Comparison of ENCODE assay signal across 2 cellular contexts in the genomic region with DNA sequence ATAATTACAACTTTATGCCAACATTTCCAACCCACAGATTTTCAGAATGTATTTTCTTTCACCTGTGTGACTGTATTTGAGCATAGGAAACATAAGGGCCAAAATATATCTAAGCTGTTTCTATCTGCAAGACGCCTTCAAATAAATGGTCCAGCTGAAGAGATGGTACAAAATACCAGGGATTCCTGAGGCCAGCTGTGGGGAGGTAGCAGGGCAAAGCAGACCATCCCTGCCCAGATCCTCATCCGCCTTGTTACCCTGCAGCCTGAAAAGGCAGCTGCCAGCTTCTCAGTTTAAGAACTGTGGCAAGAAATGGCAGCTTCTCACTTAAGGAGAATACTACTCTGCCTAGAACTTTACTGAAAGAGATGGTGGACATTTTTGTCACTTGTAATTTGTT.
TF ChIP-seq lines count a peak whose summit lies in the region.

No MANE protein-coding gene starts in this region.

TF ChIP-seq in A549, 52 proteins besides CTCF, POLR2A, EP300 and RAD21 (continued from another document):
- TF ChIP-seq MAX (IDR thresholded peaks at IDR 0.05), result no peak

TF ChIP-seq in WTC11, 78 proteins besides CTCF, POLR2A, EP300 and RAD21:
- TF ChIP-seq ATF6 (CRISPR knock-in tag; IDR thresholded peaks at IDR 0.05) (no peak), SOX15 (CRISPR knock-in tag; IDR thresholded peaks at IDR 0.05) (no peak), OVOL2 (CRISPR knock-in tag; IDR thresholded peaks at IDR 0.05; ENCODE audit: borderline replicate concordance) (no peak), SMAD4 (CRISPR knock-in tag; IDR thresholded peaks at IDR 0.05) (no peak), NFYB (CRISPR knock-in tag; conservative IDR thresholded peaks at IDR 0.05; ENCODE audit: low read depth) (no peak), ZNF219 (CRISPR knock-in tag; IDR thresholded peaks at IDR 0.05; ENCODE audit: borderline replicate concordance) (no peak), AR (CRISPR knock-in tag; IDR thresholded peaks at IDR 0.05) (no peak)
- TF ChIP-seq, protein P1, sequence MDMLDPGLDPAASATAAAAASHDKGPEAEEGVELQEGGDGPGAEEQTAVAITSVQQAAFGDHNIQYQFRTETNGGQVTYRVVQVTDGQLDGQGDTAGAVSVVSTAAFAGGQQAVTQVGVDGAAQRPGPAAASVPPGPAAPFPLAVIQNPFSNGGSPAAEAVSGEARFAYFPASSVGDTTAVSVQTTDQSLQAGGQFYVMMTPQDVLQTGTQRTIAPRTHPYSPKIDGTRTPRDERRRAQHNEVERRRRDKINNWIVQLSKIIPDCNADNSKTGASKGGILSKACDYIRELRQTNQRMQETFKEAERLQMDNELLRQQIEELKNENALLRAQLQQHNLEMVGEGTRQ (CRISPR knock-in tag; IDR thresholded peaks at IDR 0.05), result no peak
- TF ChIP-seq, protein P2, sequence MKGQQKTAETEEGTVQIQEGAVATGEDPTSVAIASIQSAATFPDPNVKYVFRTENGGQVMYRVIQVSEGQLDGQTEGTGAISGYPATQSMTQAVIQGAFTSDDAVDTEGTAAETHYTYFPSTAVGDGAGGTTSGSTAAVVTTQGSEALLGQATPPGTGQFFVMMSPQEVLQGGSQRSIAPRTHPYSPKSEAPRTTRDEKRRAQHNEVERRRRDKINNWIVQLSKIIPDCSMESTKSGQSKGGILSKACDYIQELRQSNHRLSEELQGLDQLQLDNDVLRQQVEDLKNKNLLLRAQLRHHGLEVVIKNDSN (CRISPR knock-in tag; IDR thresholded peaks at IDR 0.05), result no peak
- TF ChIP-seq, protein P3, sequence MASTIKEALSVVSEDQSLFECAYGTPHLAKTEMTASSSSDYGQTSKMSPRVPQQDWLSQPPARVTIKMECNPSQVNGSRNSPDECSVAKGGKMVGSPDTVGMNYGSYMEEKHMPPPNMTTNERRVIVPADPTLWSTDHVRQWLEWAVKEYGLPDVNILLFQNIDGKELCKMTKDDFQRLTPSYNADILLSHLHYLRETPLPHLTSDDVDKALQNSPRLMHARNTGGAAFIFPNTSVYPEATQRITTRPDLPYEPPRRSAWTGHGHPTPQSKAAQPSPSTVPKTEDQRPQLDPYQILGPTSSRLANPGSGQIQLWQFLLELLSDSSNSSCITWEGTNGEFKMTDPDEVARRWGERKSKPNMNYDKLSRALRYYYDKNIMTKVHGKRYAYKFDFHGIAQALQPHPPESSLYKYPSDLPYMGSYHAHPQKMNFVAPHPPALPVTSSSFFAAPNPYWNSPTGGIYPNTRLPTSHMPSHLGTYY (CRISPR knock-in tag; IDR thresholded peaks at IDR 0.05), result no peak
